ENCODE assay signal across 8 cellular contexts in the genomic region with DNA sequence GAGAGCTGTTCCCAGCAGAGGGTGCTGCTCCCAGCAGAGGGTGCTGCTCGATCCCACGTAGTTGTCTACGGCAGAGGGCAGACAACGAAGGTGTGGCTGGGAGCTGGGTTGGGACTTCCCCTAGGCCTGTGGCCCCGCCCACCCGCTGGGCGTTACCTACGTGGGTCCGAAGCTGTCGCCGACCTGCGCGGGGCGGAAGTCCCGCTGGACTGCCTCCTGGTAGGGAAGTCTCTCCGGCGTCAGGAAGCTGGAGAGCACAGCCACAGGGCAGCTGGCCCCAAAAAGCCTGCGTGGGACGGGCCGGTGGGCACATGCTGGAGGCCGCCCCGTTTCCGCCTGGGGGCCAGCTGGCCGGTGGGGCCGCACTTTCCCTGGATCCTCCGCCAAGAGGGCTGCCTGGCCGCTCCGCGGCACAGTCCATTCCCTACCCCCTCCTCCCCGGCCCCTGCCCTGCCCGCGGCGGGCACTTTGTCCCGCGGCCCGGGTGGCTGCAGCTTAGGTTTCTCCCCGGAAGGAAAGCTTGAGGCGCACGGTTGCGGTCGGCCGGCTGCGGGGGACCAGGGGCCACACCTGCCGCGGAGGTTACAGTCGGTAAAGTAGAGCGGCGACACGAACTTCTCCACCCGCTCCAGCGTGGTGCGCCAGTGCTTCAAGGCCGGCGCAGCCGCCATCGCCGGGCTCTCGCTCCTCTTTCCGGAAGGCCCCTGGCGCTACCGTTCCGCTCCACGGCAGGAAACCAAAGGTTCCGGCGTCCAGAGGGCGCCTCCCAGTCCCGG. TPM values are rescaled to one million over a fixed set of nuclear protein-coding genes. Genes with fewer than 3 reads are reported as not detected.
DNase-seq lines count a peak whose midpoint lies in the region; ATAC-seq and TF ChIP-seq lines count a peak whose summit lies in the region.

MAN2C1 (minus strand) TSS at position 695 of the 776 bp plus-strand sequence; CDS start at position 671, 24 bp downstream.

- intact Hi-C loops in CD14-positive monocyte (cut with micrococcal nuclease): loop anchor here in 1 of 2 donors (5.0 kb wide), 1 partner anchor 84 kb away; the partner anchor contains the start of gene SIN3A

- POLR2A ChIA-PET in activated CD4-positive, alpha-beta T cell treated with anti-CD3 and anti-CD28 coated beads, Interleukin-2, amount 10 ng/mL, durations not matched to agents 7 days and 5 days (lab: Charles Lee): interaction anchor here (0.6 to 1.2 kb wide), 5 partner anchors 46 to 771 kb away, joined by 3 to 8 read pairs (median 3); partner anchors contain the start of gene IMP3

- DNase-seq in CD14-positive monocyte (ENCODE audit: low spot score) (peak; percentile 87), NCI-H69 (lab: John Stamatoyannopoulos, UW) (peak; percentile 96), cortex of kidney (lab: John Stamatoyannopoulos, UW) (peak; percentile 65), left kidney (ENCODE audit: low read depth, low spot score) (peak; percentile 99)
- DNase-seq in activated CD4-positive, alpha-beta T cell treated with anti-CD3 and anti-CD28 coated beads, Interleukin-2, amount 10 ng/mL, durations not matched to agents 7 days and 5 days: peak; percentile 93
- peak; percentile 95 to 97 for DNase-seq in stimulated activated CD4-positive, alpha-beta T cell treated with anti-CD3 and anti-CD28 coated beads, Interleukin-2, amount 100 ng/mL, for 24 hours

- CTCF ChIA-PET in activated CD4-positive, alpha-beta T cell treated with anti-CD3 and anti-CD28 coated beads, Interleukin-2, amount 10 ng/mL, durations not matched to agents 7 days and 5 days (lab: Charles Lee): interaction anchor here (0.6 to 2.8 kb wide), 31 partner anchors 9 to 375 kb away, joined by 3 to 21 read pairs (median 6); partner anchors contain the start of genes COMMD4, SIN3A and SNX33

- peaks cover 0 to 2% (median 1%) of the 10 kb centered on the region in 3 donors for H3K27me3 Mint-ChIP-seq in CD14-positive monocyte (ENCODE audit: low read depth in 3 of 3)
- H3K27me3 Mint-ChIP-seq in activated CD4-positive, alpha-beta T cell treated with anti-CD3 and anti-CD28 coated beads, Interleukin-2, amount 10 ng/mL, durations not matched to agents 7 days and 5 days: no peaks in the 10 kb centered on the region

- H3K4me1 Mint-ChIP-seq in CD14-positive monocyte: peaks cover 18% of the 10 kb centered on the region
- peaks cover 29% of the 10 kb centered on the region for H3K4me1 Mint-ChIP-seq in activated CD4-positive, alpha-beta T cell treated with anti-CD3 and anti-CD28 coated beads, Interleukin-2, amount 10 ng/mL, durations not matched to agents 7 days and 5 days

- peaks cover 42 to 69% of the 10 kb centered on the region in 2 donors for H3K36me3 Mint-ChIP-seq in CD14-positive monocyte
- peaks cover 34% of the 10 kb centered on the region for H3K36me3 Mint-ChIP-seq in activated CD4-positive, alpha-beta T cell treated with anti-CD3 and anti-CD28 coated beads, Interleukin-2, amount 10 ng/mL, durations not matched to agents 7 days and 5 days (ENCODE audit: low read depth)

- peak within 1 kb of the TSS; percentile 91 to 97 (median 95) for H3K27ac Mint-ChIP-seq in CD14-positive monocyte
- H3K27ac Mint-ChIP-seq in activated CD4-positive, alpha-beta T cell treated with anti-CD3 and anti-CD28 coated beads, Interleukin-2, amount 10 ng/mL, durations not matched to agents 7 days and 5 days: peak within 1 kb of the TSS; percentile 95

- peak; percentile 85 for ATAC-seq in GM19351 (IDR thresholded peaks at IDR 0.05; ENCODE audit: unreplicated experiment)
- peak; percentile 75 for ATAC-seq in HG03521 (IDR thresholded peaks at IDR 0.05; ENCODE audit: unreplicated experiment)

- peak; percentile 7 for TF ChIP-seq CTCF in CD14-positive monocyte (IDR thresholded peaks at IDR 0.05)

- H3K9me3 Mint-ChIP-seq in CD14-positive monocyte: no peaks in the 10 kb centered on the region
- H3K9me3 Mint-ChIP-seq in activated CD4-positive, alpha-beta T cell treated with anti-CD3 and anti-CD28 coated beads, Interleukin-2, amount 10 ng/mL, durations not matched to agents 7 days and 5 days: no peaks in the 10 kb centered on the region

- H3K4me3 Mint-ChIP-seq in CD14-positive monocyte: peak within 1 kb of the TSS; percentile 88 to 94
- peak within 1 kb of the TSS; percentile 83 for H3K4me3 Mint-ChIP-seq in activated CD4-positive, alpha-beta T cell treated with anti-CD3 and anti-CD28 coated beads, Interleukin-2, amount 10 ng/mL, durations not matched to agents 7 days and 5 days

RNA-seq across cellular contexts. Expression of gene MAN2C1, which starts in this region (rescaled TPM):
- polyA plus RNA-seq in CD14-positive monocyte: 10 to 100 TPM; 32.9 to 42.9 TPM
- total RNA-seq in activated CD4-positive, alpha-beta T cell treated with anti-CD3 and anti-CD28 coated beads, Interleukin-2, amount 10 ng/mL, durations not matched to agents 7 days and 5 days: 100 to 1,000 TPM; 151 to 205 TPM

Comparison
In these comparisons a context has a peak if more than half of its experiments do, and no peak if none do; other contexts are left out.
1. Peak in every context shown above with its lines: DNase-seq and ATAC-seq.